Comparison of ENCODE assay signal across 8 cellular contexts in the genomic region with DNA sequence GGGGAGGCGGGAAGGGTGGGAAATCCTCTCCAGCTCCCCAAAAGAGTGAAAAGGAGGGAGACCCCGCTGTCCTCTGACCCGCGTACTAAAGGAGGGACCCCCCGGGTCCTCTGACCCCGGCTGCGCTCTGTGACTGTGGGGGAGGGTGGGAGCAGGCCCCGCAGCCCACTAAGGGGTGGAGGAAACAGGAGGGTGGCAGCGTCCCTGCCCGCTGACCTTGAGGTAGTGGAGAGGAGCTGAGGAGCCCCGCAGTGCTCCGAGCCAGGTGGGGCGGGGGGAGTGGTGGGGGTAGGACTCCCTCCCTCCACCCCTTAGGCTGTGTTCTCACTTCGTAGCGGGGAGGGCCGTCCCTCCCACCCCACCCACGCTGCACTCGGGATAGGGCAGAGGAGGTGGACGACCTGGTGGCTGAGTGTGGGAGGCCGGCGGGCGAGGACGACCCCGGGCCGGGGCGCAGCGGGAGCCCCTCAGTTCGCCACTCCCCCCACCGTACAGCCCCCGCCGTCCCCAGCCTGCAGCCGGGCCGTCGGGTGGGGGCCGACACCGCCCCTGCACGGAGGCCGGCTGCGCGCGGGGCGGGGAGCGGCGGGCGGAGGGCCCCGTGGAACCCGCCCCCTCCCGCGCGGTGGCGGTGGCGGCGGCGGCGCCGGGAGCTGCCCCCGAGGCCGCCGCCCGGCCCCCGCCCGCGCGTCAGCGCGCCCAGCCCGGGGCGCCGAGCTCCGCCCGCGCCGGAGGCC. TPM values are rescaled to one million over a fixed set of nuclear protein-coding genes. Genes with fewer than 3 reads are reported as not detected.
DNase-seq lines count a peak whose midpoint lies in the region; ATAC-seq and TF ChIP-seq lines count a peak whose summit lies in the region.

A gene (plus strand): TSS at position 707 of the 737 bp plus-strand sequence. CDS start 159 bp downstream, outside the sequence.

- ATAC-seq in lung (ENCODE audit: insufficient read depth, low FRiP score) (no peak), HG02571 (IDR thresholded peaks at IDR 0.05; ENCODE audit: unreplicated experiment) (no peak), GM19455 (IDR thresholded peaks at IDR 0.05; ENCODE audit: unreplicated experiment) (no peak)

- H3K27ac Mint-ChIP-seq in dendritic cell treated with granulocyte-macrophage colony-stimulating factor and Interleukin-4, amounts not matched to agents 40 ng/mL and 50 ng/mL, for 4 days, result no peak within 1 kb of the TSS

- H3K4me1 ChIP-seq in lung (ENCODE audit: control insufficient read depth in 2 of 2, insufficient read depth in 2 of 2, low read length in 2 of 2), result peaks cover 0 to 6% of the 10 kb centered on the region in 2 donors

- DNase-seq in NCI-H69 (lab: John Stamatoyannopoulos, UW), result peak; percentile 55
- DNase-seq in lung (ENCODE audit: low spot score), result no peak
- DNase-seq in substantia nigra (lab: John Stamatoyannopoulos, UW), result peak in 1 of 49 donors; percentile 27
- no peak for DNase-seq in NCI-H2107 treated with DMSO at 0.1 percent for 48 hours (lab: John Stamatoyannopoulos, UW; ENCODE audit: unreplicated experiment)
- no peak for DNase-seq in GM10248 (ENCODE audit: extremely low spot score)

- peaks cover 0 to 6% of the 10 kb centered on the region in 2 donors for H3K9me3 ChIP-seq in lung (ENCODE audit: control insufficient read depth in 2 of 2, insufficient read depth in 1 of 2, low read length in 1 of 2)

- no peaks in the 10 kb centered on the region for H3K27me3 ChIP-seq in lung (ENCODE audit: control insufficient read depth, insufficient read depth)

- H3K27ac ChIP-seq in lung (ENCODE audit: low read depth in 1 of 2, low read length in 1 of 2) (no peak within 1 kb of the TSS), substantia nigra (ENCODE audit: low read depth, low read length, poor library complexity, severe bottlenecking) (peak within 1 kb of the TSS; percentile 26)

- H3K4me3 Mint-ChIP-seq in dendritic cell treated with granulocyte-macrophage colony-stimulating factor and Interleukin-4, amounts not matched to agents 40 ng/mL and 50 ng/mL, for 4 days, result peak within 1 kb of the TSS; percentile 42

- H3K4me1 Mint-ChIP-seq in dendritic cell treated with granulocyte-macrophage colony-stimulating factor and Interleukin-4, amounts not matched to agents 40 ng/mL and 50 ng/mL, for 4 days (ENCODE audit: low read depth), result peaks cover 12% of the 10 kb centered on the region

- peaks cover 56% of the 10 kb centered on the region for H3K27me3 Mint-ChIP-seq in dendritic cell treated with granulocyte-macrophage colony-stimulating factor and Interleukin-4, amounts not matched to agents 40 ng/mL and 50 ng/mL, for 4 days

- CTCF ChIA-PET in GM10248 (lab: Yijun Ruan, JAX), result no interaction called here

- WGBS in lung, 2 donors, result 2% methylated on average over 31 to 73 of the region's 73 CpGs

- H3K9me3 Mint-ChIP-seq in dendritic cell treated with granulocyte-macrophage colony-stimulating factor and Interleukin-4, amounts not matched to agents 40 ng/mL and 50 ng/mL, for 4 days, result no peaks in the 10 kb centered on the region

- intact Hi-C loops in dendritic cell treated with granulocyte-macrophage colony-stimulating factor and Interleukin-4, amounts not matched to agents 40 ng/mL and 50 ng/mL, for 4 days (cut with micrococcal nuclease), result loop anchor here (10.0 kb wide), 1 partner anchor 419 kb away; no protein-coding TSS in a partner anchor

- H3K36me3 ChIP-seq in lung (ENCODE audit: control insufficient read depth in 2 of 2, insufficient read depth in 2 of 2, low read length in 2 of 2), result no peaks in the 10 kb centered on the region

- peak within 1 kb of the TSS; percentile 28 for H3K4me3 ChIP-seq in lung

- TF ChIP-seq CTCF in lung (IDR thresholded peaks at IDR 0.05; ENCODE audit: control extremely low read depth, extremely low read depth) (no peak), GM10248 (IDR thresholded peaks at IDR 0.05; ENCODE audit: control extremely low read depth, extremely low read depth, low read depth, missing control alignments) (no peak)

- H3K36me3 Mint-ChIP-seq in dendritic cell treated with granulocyte-macrophage colony-stimulating factor and Interleukin-4, amounts not matched to agents 40 ng/mL and 50 ng/mL, for 4 days (ENCODE audit: low read depth), result no peaks in the 10 kb centered on the region

- POLR2A ChIA-PET in GM10248 (lab: Yijun Ruan, JAX), result no interaction called here

RNA-seq across cellular contexts. Expression of the gene that starts here (rescaled TPM):
- 1 to 10 TPM; 1.4 to 3.5 TPM for total RNA-seq in lung
- under 1 TPM; 0.10 to 0.31 TPM for polyA plus RNA-seq in lung
